ENCODE assay signal across 17 cellular contexts in the genomic region with DNA sequence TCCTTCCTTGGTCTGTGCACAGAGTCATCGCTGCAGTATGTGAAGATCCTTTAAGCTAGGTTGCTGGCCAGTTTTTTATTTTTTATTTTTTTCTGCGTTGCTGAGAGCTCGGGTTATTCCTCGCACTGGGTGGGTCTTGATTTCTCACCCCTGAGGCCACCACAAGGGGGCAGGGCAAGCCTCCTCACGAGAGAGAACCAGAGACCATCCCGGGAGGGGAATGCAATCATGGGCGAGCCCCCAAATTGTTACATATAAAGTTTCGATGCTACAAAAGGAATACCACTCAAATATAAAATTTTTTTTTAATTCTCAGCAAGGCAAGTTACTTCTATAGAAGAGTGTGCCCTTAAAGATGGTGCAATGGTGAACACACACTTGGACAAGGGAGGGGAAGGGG. TPM values are rescaled to one million over a fixed set of nuclear protein-coding genes. Genes with fewer than 3 reads are reported as not detected.
DNase-seq lines count a peak whose midpoint lies in the region; ATAC-seq, FAIRE-seq and TF ChIP-seq lines count a peak whose summit lies in the region.
"Had no signal": no experiment of that assay in that cellular context is flagged by ENCODE, and none has a peak within 500 bp of the region (broad histone marks: within the 10 kb centered on the region; RNA-seq: fewer than 3 reads in every experiment).

No MANE protein-coding gene starts in this region.

- no peak overlapping the region for H2BK12ac ChIP-seq in H1 (ENCODE audit: low read depth, low read length)

- WGBS in HepG2 (ENCODE audit: low lambda C conversion rate) = 95% methylated on average over 8 of the region's 8 CpGs
- WGBS in right lobe of liver (ENCODE audit: insufficient coverage, low coverage, low lambda C conversion rate, missing lambda C conversion rate) = 94% methylated on average over 8 of the region's 8 CpGs
- WGBS in H1 (ENCODE audit: extremely low coverage in 1 of 2, insufficient coverage in 1 of 2, insufficient read length in 1 of 2, insufficient replicate concordance in 2 of 2, low coverage in 1 of 2, low lambda C conversion rate in 2 of 2, missing lambda C conversion rate in 1 of 2), 2 experiments = 95% methylated on average over 8 of the region's 8 CpGs; no CpG with 5 or more reads in 1 of the 2 experiments
- WGBS in gastroesophageal sphincter (ENCODE audit: low coverage in 1 of 2), 2 donors = 80 to 95% methylated on average over 1 to 8 of the region's 8 CpGs

- no peak overlapping the region for H3K56ac ChIP-seq in H1 (replicated peaks; ENCODE audit: insufficient read length, low read depth, low read length)

- H3K4me3 Mint-ChIP-seq in type B pancreatic cell = no peak overlapping the region
- H3K4me3 Mint-ChIP-seq: activated naive CD8-positive, alpha-beta T cell treated with anti-CD3 and anti-CD28 coated beads, Interleukin-2, amount 10 ng/mL, durations not matched to agents 7 days and 5 days; effector memory CD8-positive, alpha-beta T cell; immature natural killer cell had no signal

- no peaks in the 10 kb centered on the region for H3K23me2 ChIP-seq in H1 (ENCODE audit: low read depth, low read length)

- no peaks in the 10 kb centered on the region for H4K20me1 ChIP-seq in HepG2 (ENCODE audit: insufficient read depth, low read length)
- no peaks in the 10 kb centered on the region for H4K20me1 ChIP-seq in H1 (replicated peaks in 1 of 2; ENCODE audit: control insufficient read depth in 1 of 2, insufficient read depth in 2 of 2, low read length in 2 of 2)

- TF ChIP-seq POLR2A in HepG2 (IDR thresholded peaks at IDR 0.05; ENCODE audit: insufficient read depth in 1 of 2, low read depth in 2 of 2, low read length in 2 of 2) = no peak
- TF ChIP-seq POLR2A in right lobe of liver (IDR thresholded peaks at IDR 0.05) = no peak
- no peak for TF ChIP-seq POLR2A in H1 (IDR thresholded peaks at IDR 0.05; ENCODE audit: control extremely low read depth in 1 of 2, low read depth in 2 of 2, low read length in 2 of 2)
- no peak for TF ChIP-seq POLR2A in gastroesophageal sphincter (IDR thresholded peaks at IDR 0.05)

- H3K4me3 ChIP-seq in HepG2 (replicated peaks in 1 of 3; ENCODE audit: insufficient read depth in 1 of 3, low read depth in 2 of 3, low read length in 3 of 3) (no peak overlapping the region), right lobe of liver (no peak overlapping the region), H1 (ENCODE audit: extremely low read depth in 1 of 4, insufficient read depth in 2 of 4, low read depth in 3 of 4, low read length in 4 of 4) (no peak overlapping the region), gastroesophageal sphincter (no peak overlapping the region)
- H3K4me3 ChIP-seq: ovary, suprapubic skin had no signal

- CTCF ChIA-PET in HepG2 (lab: Yijun Ruan, JAX; ENCODE audit: low intra/inter-chr PET ratio, low total read pairs) (no interaction called here), H1 (lab: Charles Lee; ENCODE audit: partially characterized antibody) (interaction anchor here (1.2 kb wide), 1 partner anchor 88 kb away, joined by 3 read pairs; no protein-coding TSS in a partner anchor)

- H3K18ac ChIP-seq in H1 (ENCODE audit: extremely low read depth, low read length) = no peak overlapping the region

- TF ChIP-seq EP300 in HepG2 (IDR thresholded peaks at IDR 0.05; ENCODE audit: low read depth in 2 of 2, low read length in 2 of 2) = no peak
- TF ChIP-seq EP300 in HepG2 (CRISPR knock-in tag; IDR thresholded peaks at IDR 0.05; ENCODE audit: borderline replicate concordance) = no peak
- no peak for TF ChIP-seq EP300 in H1 (IDR thresholded peaks at IDR 0.05; ENCODE audit: borderline replicate concordance in 1 of 2, low read depth in 2 of 2, low read length in 2 of 2)
- no peak for TF ChIP-seq EP300 in gastroesophageal sphincter (IDR thresholded peaks at IDR 0.05)

- no peak overlapping the region for H2AFZ ChIP-seq in HepG2 (ENCODE audit: low read length)
- no peak overlapping the region for H2AFZ ChIP-seq in H1 (ENCODE audit: low read length)

- no peak overlapping the region for H2BK5ac ChIP-seq in H1 (ENCODE audit: low read depth, low read length)

- POLR2A ChIA-PET in HepG2 (lab: Yijun Ruan, JAX) = interaction anchor here (1.8 kb wide), 1 partner anchor 47 kb away, joined by 4 read pairs; no protein-coding TSS in a partner anchor
- POLR2A ChIA-PET in H1 (lab: Charles Lee; ENCODE audit: partially characterized antibody) = interaction anchor here (0.7 kb wide), 1 partner anchor 31 kb away, joined by 3 read pairs; no protein-coding TSS in a partner anchor

- H2AK5ac ChIP-seq in H1 (ENCODE audit: low read depth, low read length) = no peak overlapping the region

- H3K23ac ChIP-seq in H1 (ENCODE audit: insufficient read length) = no peak overlapping the region

- TF ChIP-seq CTCF in HepG2 (CRISPR knock-in tag; IDR thresholded peaks at IDR 0.05) (peak; percentile 54), right lobe of liver (IDR thresholded peaks at IDR 0.05) (no peak), H1 (IDR thresholded peaks at IDR 0.05; ENCODE audit: control extremely low read depth in 1 of 3, insufficient read depth in 1 of 3, low read depth in 1 of 3, low read length in 3 of 3) (peak; percentile 17 to 37 (median 21); a peak in 3 of 4 replicates), type B pancreatic cell (conservative IDR thresholded peaks at IDR 0.05) (peak; percentile 70), gastroesophageal sphincter (IDR thresholded peaks at IDR 0.05) (no peak)

- no peaks in the 10 kb centered on the region for H3K27me3 ChIP-seq in HepG2 (ENCODE audit: control insufficient read depth in 1 of 2, insufficient read depth in 2 of 2, low read length in 2 of 2)
- H3K27me3 ChIP-seq in right lobe of liver = no peaks in the 10 kb centered on the region
- no peaks in the 10 kb centered on the region for H3K27me3 ChIP-seq in H1 (replicated peaks in 1 of 4; ENCODE audit: control insufficient read depth in 3 of 4, extremely low read depth in 1 of 4, insufficient read depth in 3 of 4, low read length in 3 of 4)
- H3K27me3 ChIP-seq in gastroesophageal sphincter = no peaks in the 10 kb centered on the region
- H3K27me3 ChIP-seq: ovary, suprapubic skin had no signal

- no peaks in the 10 kb centered on the region; the same call in 1 of the 2 replicates for H3K79me1 ChIP-seq in H1 (ENCODE audit: low read depth, low read length)

- FAIRE-seq in HepG2 (lab: Jason Lieb, UNC) (no peak), H1 (lab: Jason Lieb, UNC) (no peak)
- FAIRE-seq: frontal cortex had no signal

- intact Hi-C loops in HepG2 (cut with micrococcal nuclease; ENCODE audit: unreplicated experiment) = loop anchor here (5.0 kb wide), 2 partner anchors 312 to 352 kb away; no protein-coding TSS in a partner anchor
- intact Hi-C loops in right lobe of liver (cut with DNase I) = loop anchor here (10.0 kb wide), 2 partner anchors 95 to 355 kb away; a partner anchor contains a TSS

- H2BK20ac ChIP-seq in H1 (ENCODE audit: low read length) = no peak overlapping the region

- H3K79me2 ChIP-seq in HepG2 (ENCODE audit: insufficient read depth, low read length) = peaks cover 4% of the 10 kb centered on the region
- peaks cover 0 to 3% of the 10 kb centered on the region in 2 experiments; a peak in 1 of 4 replicates for H3K79me2 ChIP-seq in H1 (ENCODE audit: control insufficient read depth in 1 of 2, insufficient read depth in 2 of 2, low read length in 2 of 2)

- ATAC-seq in HepG2 (no peak), right lobe of liver (no peak), HG02763 (IDR thresholded peaks at IDR 0.05; ENCODE audit: unreplicated experiment) (no peak), gastroesophageal sphincter (no peak)
- ATAC-seq: effector memory CD8-positive, alpha-beta T cell had no signal

- no peak for TF ChIP-seq RAD21 in HepG2 (CRISPR knock-in tag; IDR thresholded peaks at IDR 0.05)
- TF ChIP-seq RAD21 in H1 (IDR thresholded peaks at IDR 0.05 in 1 of 2, conservative IDR thresholded peaks at IDR 0.05 in 1 of 2; ENCODE audit: low read depth in 2 of 2, low read length in 2 of 2) = peak; percentile 21 to 29; a peak in 2 of 4 replicates

- H3K27ac ChIP-seq in HepG2 (ENCODE audit: extremely low read length, insufficient read depth, low read length) (no peak overlapping the region), right lobe of liver (no peak overlapping the region), H1 (ENCODE audit: low read depth, low read length) (no peak overlapping the region), gastroesophageal sphincter (no peak overlapping the region), substantia nigra (ENCODE audit: low read depth, low read length, poor library complexity, severe bottlenecking) (no peak overlapping the region)
- H3K27ac ChIP-seq: ovary, suprapubic skin had no signal

- H3K9me3 ChIP-seq in HepG2 (ENCODE audit: low read length) (no peaks in the 10 kb centered on the region), right lobe of liver (no peaks in the 10 kb centered on the region), H1 (ENCODE audit: insufficient read depth in 2 of 2, low read depth in 1 of 2, low read length in 1 of 2) (peaks cover 24 to 29% of the 10 kb centered on the region in 2 experiments), gastroesophageal sphincter (peaks cover 0 to 22% (median 0%) of the 10 kb centered on the region in 3 donors)

- no peak overlapping the region for H4K91ac ChIP-seq in H1 (replicated peaks; ENCODE audit: insufficient read length, low read length)

- no peaks in the 10 kb centered on the region for H3K27me3 Mint-ChIP-seq in type B pancreatic cell
- H3K27me3 Mint-ChIP-seq: activated naive CD8-positive, alpha-beta T cell treated with anti-CD3 and anti-CD28 coated beads, Interleukin-2, amount 10 ng/mL, durations not matched to agents 7 days and 5 days; effector memory CD8-positive, alpha-beta T cell had no signal

- H3K36me3 ChIP-seq in HepG2 (replicated peaks in 1 of 2; ENCODE audit: control insufficient read depth in 1 of 2, insufficient read depth in 2 of 2, low read length in 2 of 2) = peaks cover 0 to 37% of the 10 kb centered on the region in 2 experiments; a peak in 3 of 5 replicates
- H3K36me3 ChIP-seq in right lobe of liver = peaks cover 0 to 21% (median 4%) of the 10 kb centered on the region in 4 donors
- peaks cover 0 to 44% (median 13%) of the 10 kb centered on the region in 4 experiments; a peak in 6 of 8 replicates for H3K36me3 ChIP-seq in H1 (ENCODE audit: control insufficient read depth in 2 of 4, insufficient read depth in 4 of 4, low read length in 3 of 4)
- peaks cover 0 to 65% of the 10 kb centered on the region in 2 donors for H3K36me3 ChIP-seq in gastroesophageal sphincter
- H3K36me3 ChIP-seq: ovary had no signal

- H3K9ac ChIP-seq in HepG2 (ENCODE audit: insufficient read depth, low read depth, low read length) = no peak overlapping the region
- no peak overlapping the region for H3K9ac ChIP-seq in H1 (replicated peaks in 1 of 4; ENCODE audit: extremely low read depth in 1 of 4, low read depth in 3 of 4, low read length in 3 of 4)

- no peak overlapping the region for H2BK15ac ChIP-seq in H1 (ENCODE audit: low read length)

- no peak overlapping the region for H3K4ac ChIP-seq in H1 (replicated peaks; ENCODE audit: insufficient read length, low read depth, low read length)

- BruUV-seq in HepG2 (replicated peaks; lab: Mats Ljungman, UMichigan) = no TSS peak

- in situ Hi-C loops in HepG2 (cut with HindIII; ENCODE audit: extremely low pct_ligation_motif_present, low pct_unique_long_range_greater_than_20kb) = loop anchor here (10.0 kb wide), 1 partner anchor 315 kb away; no protein-coding TSS in a partner anchor

- H3K14ac ChIP-seq in H1 (ENCODE audit: insufficient read length) = no peak overlapping the region

- H4K8ac ChIP-seq in H1 (ENCODE audit: extremely low read depth, insufficient read depth, low read length) = no peak overlapping the region

- H3K4me1 Mint-ChIP-seq in type B pancreatic cell (ENCODE audit: unreplicated experiment) = no peaks in the 10 kb centered on the region

- H3K27ac Mint-ChIP-seq in type B pancreatic cell = peak overlapping the region; percentile 17
- H3K27ac Mint-ChIP-seq: activated naive CD8-positive, alpha-beta T cell treated with anti-CD3 and anti-CD28 coated beads, Interleukin-2, amount 10 ng/mL, durations not matched to agents 7 days and 5 days; effector memory CD8-positive, alpha-beta T cell had no signal

- peaks cover 14% of the 10 kb centered on the region for H3K9me3 Mint-ChIP-seq in type B pancreatic cell

- H3K4me2 ChIP-seq in HepG2 (ENCODE audit: low read depth, low read length) (no peak overlapping the region), H1 (ENCODE audit: insufficient read depth in 1 of 2, low read depth in 2 of 2, low read length in 2 of 2) (no peak overlapping the region)

- H3K4me1 ChIP-seq in HepG2 (ENCODE audit: insufficient read depth, low read length) (peaks cover 23% of the 10 kb centered on the region), right lobe of liver (peaks cover 0 to 8% (median 0%) of the 10 kb centered on the region in 4 donors), H1 (replicated peaks in 1 of 4; ENCODE audit: control insufficient read depth in 3 of 4, insufficient read depth in 4 of 4, low read length in 3 of 4) (no peaks in the 10 kb centered on the region), gastroesophageal sphincter (peaks cover 0 to 26% (median 10%) of the 10 kb centered on the region in 3 donors)

- H2BK120ac ChIP-seq in H1 (replicated peaks; ENCODE audit: low read depth, low read length) = no peak overlapping the region

- H3K36me3 Mint-ChIP-seq in type B pancreatic cell = peaks cover 55% of the 10 kb centered on the region

- no peak overlapping the region for H4K5ac ChIP-seq in H1 (ENCODE audit: insufficient read length, low read depth, low read length)

- DNase-seq in HepG2 (ENCODE audit: low spot score) = no peak
- no peak for DNase-seq in right lobe of liver
- peak; percentile 30 for DNase-seq in NAMALWA (ENCODE audit: low spot score)
- DNase-seq in H1 (ENCODE audit: low read depth in 1 of 2, low spot score in 2 of 2) = peak in 1 of 2 experiments; percentile 66
- DNase-seq in type B pancreatic cell (ENCODE audit: extremely low spot score, unreplicated experiment) = no peak
- DNase-seq in substantia nigra (lab: John Stamatoyannopoulos, UW) = no peak
- DNase-seq: activated naive CD8-positive, alpha-beta T cell treated with anti-CD3 and anti-CD28 coated beads, Interleukin-2, amount 10 ng/mL, durations not matched to agents 7 days and 5 days; C1 segment of cervical spinal cord; effector memory CD8-positive, alpha-beta T cell; immature natural killer cell; NCI-H1092 had no signal

RNA-seq across cellular contexts. Expression of a gene that starts 24.9 kb away (rescaled TPM):
- total RNA-seq in HepG2 (2016; rRNA removed; fragmentation: Illumina TruSeq; extraction: Trizol) (not detected in 2 replicates), right lobe of liver (under 1 TPM; 0.09 to 0.99 (median 0.45) TPM), type B pancreatic cell (ENCODE audit: low replicate concordance) (not detected in 2 replicates), gastroesophageal sphincter (10 to 100 TPM in 3 of 4 donors, 1 to 10 TPM in 1; 6.8 to 17.3 (median 16.0) TPM)
- not detected in 2 replicates for total RNA-seq in HepG2 (2016; cell fraction: cytosol; rRNA removed; fragmentation: Illumina TruSeq; extraction: Trizol; ENCODE audit: low read depth)
- not detected in 2 replicates for total RNA-seq in HepG2 (2016; cell fraction: insoluble cytoplasmic fraction; rRNA removed; fragmentation: Illumina TruSeq; extraction: Trizol)
- total RNA-seq in HepG2 (2016; cell fraction: membrane; rRNA removed; fragmentation: Illumina TruSeq; extraction: Trizol) = not detected in 2 replicates
- total RNA-seq in HepG2 (2016; cell fraction: nucleus; rRNA removed; fragmentation: Illumina TruSeq; extraction: Trizol) = not detected in 2 replicates
- polyA plus RNA-seq in HepG2 (2011; rRNA removed) (0.03 and 0.08 TPM in 2 replicates), H1 (2011; rRNA removed) (not detected in 2 replicates)
- polyA plus RNA-seq in HepG2 (2011; cell fraction: cytosol; rRNA removed) = not detected in 2 replicates
- polyA plus RNA-seq in HepG2 (2011; cell fraction: nucleus; rRNA removed) = not detected in 2 replicates
- polyA plus RNA-seq in HepG2 (2012) = not detected in 2 replicates
- not detected in 2 replicates for polyA plus RNA-seq in HepG2 (2016; cell fraction: cytosol; fragmentation: Illumina TruSeq; extraction: Trizol; ENCODE audit: low read depth)
- not detected in 2 replicates for polyA plus RNA-seq in HepG2 (2016; cell fraction: insoluble cytoplasmic fraction; fragmentation: Illumina TruSeq; extraction: Trizol; ENCODE audit: low read depth)
- not detected in 2 replicates for polyA plus RNA-seq in HepG2 (2016; cell fraction: membrane; fragmentation: Illumina TruSeq; extraction: Trizol; ENCODE audit: low read depth)
- not detected in 2 replicates for polyA plus RNA-seq in HepG2 (2016; cell fraction: nucleus; fragmentation: Illumina TruSeq; extraction: Trizol; ENCODE audit: insufficient read depth, low read depth)
- not detected in 2 replicates for polyA minus RNA-seq in HepG2 (2011; rRNA and poly(A)+ RNA removed; ENCODE audit: low replicate concordance)
- polyA minus RNA-seq in HepG2 (2011; cell fraction: cytosol; rRNA and poly(A)+ RNA removed) = not detected in 2 replicates
- polyA minus RNA-seq in HepG2 (2011; cell fraction: nucleus; rRNA and poly(A)+ RNA removed) = not detected in 2 replicates
- not detected in 2 replicates for total RNA-seq in H1 (2021; fragmentation: NEBNext Ultra II Directional; extraction: Animal tissue kit (Norgen Biotek cat#: 25700))
- not detected for polyA plus RNA-seq in H1 (2011; cell fraction: cytosol; rRNA removed)
- not detected for polyA plus RNA-seq in H1 (2011; cell fraction: nucleus; rRNA removed)
- not detected in 4 replicates for polyA plus RNA-seq in H1 (2012, experiment 1 of 2)
- not detected for polyA plus RNA-seq in H1 (2012, experiment 2 of 2)
- not detected for polyA plus RNA-seq in H1 (2013, experiment 1 of 2)
- polyA plus RNA-seq in H1 (2013, experiment 2 of 2) = not detected
- polyA minus RNA-seq in H1 (2011; rRNA and poly(A)+ RNA removed) = not detected in 2 replicates
- not detected for polyA minus RNA-seq in H1 (2011; cell fraction: cytosol; rRNA and poly(A)+ RNA removed)
- polyA minus RNA-seq in H1 (2011; cell fraction: nucleus; rRNA and poly(A)+ RNA removed) = not detected
- total RNA-seq: activated naive CD8-positive, alpha-beta T cell treated with anti-CD3 and anti-CD28 coated beads, Interleukin-2, amount 10 ng/mL, durations not matched to agents 7 days and 5 days; HT-29; suprapubic skin had no signal

RNA-seq across cellular contexts. Expression of a gene that starts 43.3 kb away (rescaled TPM):
- 191 and 287 TPM in 2 replicates for total RNA-seq in HepG2 (2016; rRNA removed; fragmentation: Illumina TruSeq; extraction: Trizol)
- 27.0 and 34.5 TPM in 2 replicates for total RNA-seq in HepG2 (2016; cell fraction: cytosol; rRNA removed; fragmentation: Illumina TruSeq; extraction: Trizol; ENCODE audit: low read depth)
- total RNA-seq in HepG2 (2016; cell fraction: insoluble cytoplasmic fraction; rRNA removed; fragmentation: Illumina TruSeq; extraction: Trizol) = 192 and 276 TPM in 2 replicates
- total RNA-seq in HepG2 (2016; cell fraction: membrane; rRNA removed; fragmentation: Illumina TruSeq; extraction: Trizol) = 40.7 and 50.7 TPM in 2 replicates
- total RNA-seq in HepG2 (2016; cell fraction: nucleus; rRNA removed; fragmentation: Illumina TruSeq; extraction: Trizol) = 131 and 150 TPM in 2 replicates
- 109 and 136 TPM in 2 replicates for polyA plus RNA-seq in HepG2 (2011; rRNA removed)
- 70.3 and 97.3 TPM in 2 replicates for polyA plus RNA-seq in HepG2 (2011; cell fraction: cytosol; rRNA removed)
- polyA plus RNA-seq in HepG2 (2011; cell fraction: nucleus; rRNA removed) = 59.1 and 61.7 TPM in 2 replicates
- 63.5 and 69.5 TPM in 2 replicates for polyA plus RNA-seq in HepG2 (2012)
- polyA plus RNA-seq in HepG2 (2016; cell fraction: cytosol; fragmentation: Illumina TruSeq; extraction: Trizol; ENCODE audit: low read depth) = 10.9 and 15.6 TPM in 2 replicates
- 202 TPM in 2 replicates for polyA plus RNA-seq in HepG2 (2016; cell fraction: insoluble cytoplasmic fraction; fragmentation: Illumina TruSeq; extraction: Trizol; ENCODE audit: low read depth)
- polyA plus RNA-seq in HepG2 (2016; cell fraction: membrane; fragmentation: Illumina TruSeq; extraction: Trizol; ENCODE audit: low read depth) = 21.2 and 25.3 TPM in 2 replicates
- 130 and 134 TPM in 2 replicates for polyA plus RNA-seq in HepG2 (2016; cell fraction: nucleus; fragmentation: Illumina TruSeq; extraction: Trizol; ENCODE audit: insufficient read depth, low read depth)
- polyA minus RNA-seq in HepG2 (2011; rRNA and poly(A)+ RNA removed; ENCODE audit: low replicate concordance) = 421 and 438 TPM in 2 replicates
- polyA minus RNA-seq in HepG2 (2011; cell fraction: cytosol; rRNA and poly(A)+ RNA removed) = 58.8 and 72.8 TPM in 2 replicates
- 145 and 196 TPM in 2 replicates for polyA minus RNA-seq in HepG2 (2011; cell fraction: nucleus; rRNA and poly(A)+ RNA removed)
- 10 to 100 TPM; 46.4 to 62.3 (median 55.5) TPM for total RNA-seq in right lobe of liver
- 170 and 179 TPM in 2 replicates for total RNA-seq in H1 (2021; fragmentation: NEBNext Ultra II Directional; extraction: Animal tissue kit (Norgen Biotek cat#: 25700))
- polyA plus RNA-seq in H1 (2011; rRNA removed) = 155 and 272 TPM in 2 replicates
- 163 TPM for polyA plus RNA-seq in H1 (2011; cell fraction: cytosol; rRNA removed)
- 137 TPM for polyA plus RNA-seq in H1 (2011; cell fraction: nucleus; rRNA removed)
- 141 to 202 TPM (median 158 TPM) in 4 replicates for polyA plus RNA-seq in H1 (2012, experiment 1 of 2)
- polyA plus RNA-seq in H1 (2012, experiment 2 of 2) = 10.1 TPM
- polyA plus RNA-seq in H1 (2013, experiment 1 of 2) = 150 TPM
- 147 TPM for polyA plus RNA-seq in H1 (2013, experiment 2 of 2)
- polyA minus RNA-seq in H1 (2011; rRNA and poly(A)+ RNA removed) = 561 and 633 TPM in 2 replicates
- 110 TPM for polyA minus RNA-seq in H1 (2011; cell fraction: cytosol; rRNA and poly(A)+ RNA removed)
- polyA minus RNA-seq in H1 (2011; cell fraction: nucleus; rRNA and poly(A)+ RNA removed) = 140 TPM
- 85.5 and 91.6 TPM in 2 replicates for total RNA-seq in type B pancreatic cell (ENCODE audit: low replicate concordance)
- total RNA-seq in gastroesophageal sphincter = 10 to 100 TPM; 58.8 to 93.4 (median 65.9) TPM

Comparison
In these comparisons a context has a peak if more than half of its experiments do, and no peak if none do; other contexts are left out.
1. CTCF ChIP-seq: peak in HepG2 (single experiment), H1 (3 of 3) and type B pancreatic cell (single experiment); none in right lobe of liver (0 of 4) and gastroesophageal sphincter (0 of 4).